21 cellular contexts compared by ENCODE assay signal in genomic region chr1:29270881-29271390, GRCh38. TPM values are rescaled to one million over a fixed set of nuclear protein-coding genes. Genes with fewer than 3 reads are reported as not detected.
DNase-seq lines count a peak whose midpoint lies in the region; ATAC-seq and TF ChIP-seq lines count a peak whose summit lies in the region.
"Had no signal": no experiment of that assay in that cellular context is flagged by ENCODE, and none has a peak within 500 bp of the region (broad histone marks: within the 10 kb centered on the region; RNA-seq: fewer than 3 reads in every experiment).

No MANE protein-coding gene starts in this region.

- H3K27ac Mint-ChIP-seq in H9 (peak overlapping the region in 2 of 3 experiments; percentile 83 to 91; a peak in 4 of 7 replicates), WTC11 (peak overlapping the region; percentile 43; the same call in 1 of the 2 replicates), progenitor cell of endocrine pancreas (peak overlapping the region; percentile 94)
- no peak overlapping the region for H3K27ac Mint-ChIP-seq in activated CD8-positive, alpha-beta T cell treated with anti-CD3 and anti-CD28 coated beads for 36 hours
- H3K27ac Mint-ChIP-seq: T-helper 17 cell had no signal

- peaks cover 8% of the 10 kb centered on the region for H3K4me1 ChIP-seq in H9 (ENCODE audit: insufficient read depth, low read length)
- peaks cover 17% of the 10 kb centered on the region for H3K4me1 ChIP-seq in iPS-20b (ENCODE audit: insufficient read depth, low read length)

- intact Hi-C loops in activated CD8-positive, alpha-beta T cell treated with anti-CD3 and anti-CD28 coated beads for 36 hours (cut with micrococcal nuclease): no loop called here

- no peak overlapping the region for H2BK15ac ChIP-seq in H9 (ENCODE audit: low read depth, low read length)

- H2AK5ac ChIP-seq in H9 (ENCODE audit: insufficient read length, low read length): no peak overlapping the region

- no peak overlapping the region for H3K4ac ChIP-seq in H9 (ENCODE audit: low read depth, low read length)

- no CpG with 5 or more reads among the region's 3 CpGs for WGBS in H9 (ENCODE audit: extremely low coverage, insufficient read length, low lambda C conversion rate)

- no peak overlapping the region for H2AFZ ChIP-seq in H9 (ENCODE audit: low read length)

- H2BK5ac ChIP-seq in H9 (ENCODE audit: insufficient read length, low read length): no peak overlapping the region

- no peak overlapping the region for H2BK20ac ChIP-seq in H9 (ENCODE audit: low read depth, low read length, poor library complexity, severe bottlenecking)

- no peak overlapping the region for H2BK120ac ChIP-seq in H9 (ENCODE audit: low read depth, low read length, poor library complexity, severe bottlenecking)

- H3K4me1 Mint-ChIP-seq in H9 (peaks cover 21 to 30% of the 10 kb centered on the region in 2 experiments), WTC11 (peaks cover 24% of the 10 kb centered on the region), progenitor cell of endocrine pancreas (ENCODE audit: low read depth) (peaks cover 20% of the 10 kb centered on the region)
- H3K4me1 Mint-ChIP-seq in activated CD8-positive, alpha-beta T cell treated with anti-CD3 and anti-CD28 coated beads for 36 hours (ENCODE audit: low read depth): no peaks in the 10 kb centered on the region

- 0 out of 2 replicates have a peak overlapping the region, but pooled peaks have one; percentile 28 for H3K4me3 ChIP-seq in iPS-20b (ENCODE audit: low read length)
- H3K4me3 ChIP-seq: testis had no signal

- DNase-seq in H9 (no peak), WTC11 (ENCODE audit: low spot score) (no peak), progenitor cell of endocrine pancreas (ENCODE audit: low spot score, unreplicated experiment) (no peak), NCI-H524 (lab: John Stamatoyannopoulos, UW) (no peak)
- DNase-seq in stimulated activated naive CD4-positive, alpha-beta T cell treated with Interleukin-2 at 50 U/mL for 16 hours (lab: John Stamatoyannopoulos, UW): no peak
- DNase-seq in activated CD8-positive, alpha-beta T cell treated with anti-CD3 and anti-CD28 coated beads for 36 hours: no peak
- DNase-seq: activated CD4-positive, alpha-beta T cell treated with anti-CD3 and anti-CD28 coated beads, Interleukin-2, amount 50 U/mL, for 4 hours; AML-193; DMS79; hypothalamus; kidney; NCI-H1105 treated with DMSO at 0.1 percent for 48 hours; NCI-H2107; NCI-H526; nucleus accumbens; stimulated activated CD4-positive, alpha-beta T cell treated with anti-CD3 and anti-CD28 coated beads, Interleukin-15, amount 100 ng/mL, for 24 hours; T-helper 17 cell had no signal

- no peak overlapping the region for H2BK12ac ChIP-seq in H9 (ENCODE audit: insufficient read length, low read depth, low read length)

- H3K79me1 ChIP-seq in H9 (ENCODE audit: insufficient read depth, low read depth, low read length, poor library complexity, severe bottlenecking): no peaks in the 10 kb centered on the region

- no peaks in the 10 kb centered on the region for H4K20me1 ChIP-seq in H9 (ENCODE audit: control insufficient read depth, insufficient read depth, insufficient read length)

- no peak overlapping the region for H3K56ac ChIP-seq in H9 (ENCODE audit: insufficient read length, low read depth, low read length)

- no peaks in the 10 kb centered on the region for H3K79me2 ChIP-seq in H9 (ENCODE audit: insufficient read depth, low read length)

- no peak for TF ChIP-seq CTCF in H9 (conservative IDR thresholded peaks at IDR 0.05)
- TF ChIP-seq CTCF in WTC11 (IDR thresholded peaks at IDR 0.05): no peak
- TF ChIP-seq CTCF in progenitor cell of endocrine pancreas (IDR thresholded peaks at IDR 0.05; ENCODE audit: unreplicated experiment): no peak
- TF ChIP-seq CTCF in activated CD8-positive, alpha-beta T cell treated with anti-CD3 and anti-CD28 coated beads for 36 hours (IDR thresholded peaks at IDR 0.05): no peak

- H3K9me3 Mint-ChIP-seq in H9 (no peaks in the 10 kb centered on the region), WTC11 (no peaks in the 10 kb centered on the region), progenitor cell of endocrine pancreas (ENCODE audit: low read depth) (no peaks in the 10 kb centered on the region)
- H3K9me3 Mint-ChIP-seq in activated CD8-positive, alpha-beta T cell treated with anti-CD3 and anti-CD28 coated beads for 36 hours: no peaks in the 10 kb centered on the region

- H3K23ac ChIP-seq in H9 (ENCODE audit: insufficient read length, low read depth, low read length): no peak overlapping the region

- H3K36me3 Mint-ChIP-seq in H9 (ENCODE audit: insufficient read depth in 1 of 3, low read depth in 3 of 3) (peaks cover 1 to 9% (median 7%) of the 10 kb centered on the region in 3 experiments; a peak in 6 of 7 replicates), WTC11 (peaks cover 6% of the 10 kb centered on the region), progenitor cell of endocrine pancreas (ENCODE audit: insufficient read depth) (peaks cover 12% of the 10 kb centered on the region)
- H3K36me3 Mint-ChIP-seq in activated CD8-positive, alpha-beta T cell treated with anti-CD3 and anti-CD28 coated beads for 36 hours (ENCODE audit: low read depth): no peaks in the 10 kb centered on the region

- H3K18ac ChIP-seq in H9 (ENCODE audit: insufficient read length, low read depth, low read length): no peak overlapping the region

- CTCF ChIA-PET in WTC11 (lab: Charles Lee): interaction anchor here (1.0 to 3.6 kb wide), 3 partner anchors 13 to 433 kb away, joined by 3 to 13 read pairs (median 5); no protein-coding TSS in a partner anchor
- CTCF ChIA-PET in activated CD8-positive, alpha-beta T cell treated with anti-CD3 and anti-CD28 coated beads for 36 hours (lab: Charles Lee): interaction anchor here (1.6 kb wide), 1 partner anchor 11 kb away, joined by 5 read pairs; no protein-coding TSS in a partner anchor

- H3K9me3 ChIP-seq in H9 (ENCODE audit: control insufficient read depth, low read depth, low read length) (no peaks in the 10 kb centered on the region), iPS-20b (ENCODE audit: insufficient read depth, low read depth, low read length) (no peaks in the 10 kb centered on the region)
- H3K9me3 ChIP-seq: testis had no signal

- no peaks in the 10 kb centered on the region for H3K27me3 ChIP-seq in H9 (ENCODE audit: insufficient read depth, low read length)
- H3K27me3 ChIP-seq in iPS-20b (ENCODE audit: insufficient read depth, low read length): no peaks in the 10 kb centered on the region
- H3K27me3 ChIP-seq: foreskin keratinocyte, testis had no signal

- no peak overlapping the region for H4K8ac ChIP-seq in H9 (replicated peaks; ENCODE audit: insufficient read length, low read depth, low read length)

- no peak overlapping the region for H3K14ac ChIP-seq in H9 (ENCODE audit: insufficient read depth, low read length)

- no peak overlapping the region for H3T11ph ChIP-seq in H9 (ENCODE audit: low read length)

- H3K23me2 ChIP-seq in H9 (ENCODE audit: insufficient read length, low read depth, low read length, poor library complexity, severe bottlenecking): no peaks in the 10 kb centered on the region

- H3K36me3 ChIP-seq in iPS-20b (ENCODE audit: insufficient read depth, low read depth, low read length): no peaks in the 10 kb centered on the region

- no peak overlapping the region for H3K4me2 ChIP-seq in H9 (ENCODE audit: insufficient read depth, insufficient read length, low read length)

- H3K4me3 Mint-ChIP-seq in H9: peak overlapping the region in 1 of 2 experiments; percentile 62; a peak in 1 of 5 replicates
- peak overlapping the region; percentile 18; the same call in 1 of the 2 replicates for H3K4me3 Mint-ChIP-seq in WTC11
- H3K4me3 Mint-ChIP-seq in progenitor cell of endocrine pancreas (ENCODE audit: low read depth): no peak overlapping the region
- no peak overlapping the region for H3K4me3 Mint-ChIP-seq in activated CD8-positive, alpha-beta T cell treated with anti-CD3 and anti-CD28 coated beads for 36 hours
- H3K4me3 Mint-ChIP-seq: T-helper 17 cell had no signal

- POLR2A ChIA-PET in WTC11 (lab: Charles Lee): interaction anchor here (0.8 to 1.3 kb wide), 5 partner anchors 11 to 20 kb away, joined by 3 to 5 read pairs (median 3); no protein-coding TSS in a partner anchor
- POLR2A ChIA-PET in activated CD8-positive, alpha-beta T cell treated with anti-CD3 and anti-CD28 coated beads for 36 hours (lab: Charles Lee): no interaction called here

- ATAC-seq in WTC11: no peak
- no peak for ATAC-seq in activated CD8-positive, alpha-beta T cell treated with anti-CD3 and anti-CD28 coated beads for 36 hours
- ATAC-seq: T-helper 17 cell had no signal

- H3K27ac ChIP-seq in H9 (ENCODE audit: insufficient read length, low read depth, low read length): no peak overlapping the region
- no peak overlapping the region for H3K27ac ChIP-seq in iPS-20b (ENCODE audit: low read length)
- H3K27ac ChIP-seq: foreskin keratinocyte, testis, VCaP had no signal

- H3K9ac ChIP-seq in H9 (ENCODE audit: extremely low read depth, insufficient read length, low read length): no peak overlapping the region
- no peak overlapping the region; the same call in 1 of the 2 replicates for H3K9ac ChIP-seq in iPS-20b (ENCODE audit: low read depth, low read length)

- H4K5ac ChIP-seq in H9 (ENCODE audit: insufficient read length, low read depth, low read length): no peak overlapping the region

- H3K27me3 Mint-ChIP-seq in H9 (ENCODE audit: low read depth) (no peaks in the 10 kb centered on the region; the same call in 1 of the 2 replicates), WTC11 (ENCODE audit: low read depth) (no peaks in the 10 kb centered on the region), progenitor cell of endocrine pancreas (no peaks in the 10 kb centered on the region)
- H3K27me3 Mint-ChIP-seq in activated CD8-positive, alpha-beta T cell treated with anti-CD3 and anti-CD28 coated beads for 36 hours: peaks cover 19% of the 10 kb centered on the region

- no peak overlapping the region for H4K91ac ChIP-seq in H9 (ENCODE audit: insufficient read length, low read depth, low read length)

RNA-seq across cellular contexts. Expression of gene PTPRU, which starts 34.6 kb away (rescaled TPM):
- total RNA-seq in H9 (2021): 45.0 and 45.5 TPM in 2 replicates
- 60.8 to 75.4 TPM (median 68.2 TPM) in 3 replicates for total RNA-seq in WTC11 (2021)
- 74.0 and 79.4 TPM in 2 replicates for total RNA-seq in progenitor cell of endocrine pancreas
- total RNA-seq in activated CD8-positive, alpha-beta T cell treated with anti-CD3 and anti-CD28 coated beads for 36 hours: under 1 TPM; 0.56 to 0.74 TPM
- total RNA-seq: T-helper 17 cell had no signal

RNA-seq across cellular contexts. Expression of gene MECR, which starts 40.2 kb away (rescaled TPM):
- total RNA-seq in H9 (2021) (25.8 and 30.9 TPM in 2 replicates), WTC11 (2021) (37.6 to 44.2 TPM (median 43.0 TPM) in 3 replicates), progenitor cell of endocrine pancreas (28.8 and 35.9 TPM in 2 replicates)
- total RNA-seq in activated CD8-positive, alpha-beta T cell treated with anti-CD3 and anti-CD28 coated beads for 36 hours: 10 to 100 TPM; 42.2 to 43.5 TPM

Comparison
In these comparisons a context has a peak if more than half of its experiments do, and no peak if none do; other contexts are left out.
1. RNA of gene PTPRU, which starts 34.6 kb away (total RNA-seq): 74.0 to 79.4 TPM in progenitor cell of endocrine pancreas, 60.8 to 75.4 TPM in WTC11 and 45.0 to 45.5 TPM in H9; 0.56 to 0.74 TPM in activated CD8-positive, alpha-beta T cell treated with anti-CD3 and anti-CD28 coated beads for 36 hours; every median in the first group is over 10 times any median in the second.